8 cellular contexts compared by ENCODE assay signal in genomic region chr10:112389147-112389822, GRCh38. TPM values are rescaled to one million over a fixed set of nuclear protein-coding genes. Genes with fewer than 3 reads are reported as not detected.
DNase-seq lines count a peak whose midpoint lies in the region; ATAC-seq lines count a peak whose summit lies in the region.

No MANE protein-coding gene starts in this region.

- no peaks in the 10 kb centered on the region for H3K27me3 Mint-ChIP-seq in CD4-positive, alpha-beta memory T cell
- no peaks in the 10 kb centered on the region for H3K27me3 Mint-ChIP-seq in activated CD4-positive, alpha-beta memory T cell treated with anti-CD3 and anti-CD28 coated beads for 36 hours

- CTCF ChIA-PET in CD4-positive, alpha-beta memory T cell (lab: Charles Lee; ENCODE audit: partially characterized antibody), result interaction anchor here (1.5 kb wide), 1 partner anchor 13 kb away, joined by 5 read pairs; no protein-coding TSS in a partner anchor
- CTCF ChIA-PET in activated CD4-positive, alpha-beta memory T cell treated with anti-CD3 and anti-CD28 coated beads for 36 hours (lab: Charles Lee), result interaction anchor here (1.1 to 1.8 kb wide), 3 partner anchors 8 to 74 kb away, joined by 3 to 4 read pairs (median 3); no protein-coding TSS in a partner anchor

- H3K36me3 ChIP-seq in CD4-positive, alpha-beta memory T cell (ENCODE audit: insufficient read depth, low read length), result no peaks in the 10 kb centered on the region

- H3K9me3 Mint-ChIP-seq in CD4-positive, alpha-beta memory T cell, result no peaks in the 10 kb centered on the region
- H3K9me3 Mint-ChIP-seq in activated CD4-positive, alpha-beta memory T cell treated with anti-CD3 and anti-CD28 coated beads for 36 hours, result no peaks in the 10 kb centered on the region

- H3K4me3 ChIP-seq in CD4-positive, alpha-beta memory T cell (ENCODE audit: low read length in 2 of 2), result no peak overlapping the region

- peak; percentile 77 for ATAC-seq in GM21360 (IDR thresholded peaks at IDR 0.05; ENCODE audit: unreplicated experiment)
- peak; percentile 71 for ATAC-seq in HG03558 (IDR thresholded peaks at IDR 0.05; ENCODE audit: extremely low read depth, unreplicated experiment)

- H3K36me3 Mint-ChIP-seq in CD4-positive, alpha-beta memory T cell, result peaks cover 4 to 6% of the 10 kb centered on the region in 2 donors
- peaks cover 7% of the 10 kb centered on the region for H3K36me3 Mint-ChIP-seq in activated CD4-positive, alpha-beta memory T cell treated with anti-CD3 and anti-CD28 coated beads for 36 hours

- H3K27ac ChIP-seq in CD4-positive, alpha-beta memory T cell (ENCODE audit: low read depth, low read length), result peak overlapping the region; percentile 64

- H3K9me3 ChIP-seq in CD4-positive, alpha-beta memory T cell (ENCODE audit: control insufficient read depth in 1 of 2, low read length in 2 of 2), result no peaks in the 10 kb centered on the region

- POLR2A ChIA-PET in CD4-positive, alpha-beta memory T cell (lab: Charles Lee; ENCODE audit: partially characterized antibody), result interaction anchor here (0.8 to 4.4 kb wide), 7 partner anchors 10 to 58 kb away, joined by 3 to 60 read pairs (median 4); partner anchors contain the start of genes ACSL5, VTI1A and ZDHHC6
- POLR2A ChIA-PET in activated CD4-positive, alpha-beta memory T cell treated with anti-CD3 and anti-CD28 coated beads for 36 hours (lab: Charles Lee), result interaction anchor here (0.8 to 2.4 kb wide), 3 partner anchors 13 to 56 kb away, joined by 3 to 21 read pairs (median 4); no protein-coding TSS in a partner anchor

- peaks cover 52 to 77% (median 62%) of the 10 kb centered on the region in 4 donors for H3K4me1 Mint-ChIP-seq in CD4-positive, alpha-beta memory T cell
- peaks cover 58% of the 10 kb centered on the region for H3K4me1 Mint-ChIP-seq in activated CD4-positive, alpha-beta memory T cell treated with anti-CD3 and anti-CD28 coated beads for 36 hours (ENCODE audit: low read depth)

- intact Hi-C loops in CD4-positive, alpha-beta memory T cell (cut with micrococcal nuclease), result loop anchor here (1.0 kb wide), 1 partner anchor 13 kb away; no protein-coding TSS in a partner anchor
- intact Hi-C loops in activated CD4-positive, alpha-beta memory T cell treated with anti-CD3 and anti-CD28 coated beads for 36 hours (cut with micrococcal nuclease), result loop anchor here (1.0 to 10.0 kb wide), 6 partner anchors 9 to 1518 kb away; partner anchors contain the start of gene PDCD4

- peak overlapping the region in 7 of 8 donors; percentile 22 to 75 (median 52) for H3K4me3 Mint-ChIP-seq in CD4-positive, alpha-beta memory T cell
- H3K4me3 Mint-ChIP-seq in activated CD4-positive, alpha-beta memory T cell treated with anti-CD3 and anti-CD28 coated beads for 36 hours, result peak overlapping the region; percentile 1

- no peaks in the 10 kb centered on the region for H3K27me3 ChIP-seq in CD4-positive, alpha-beta memory T cell (ENCODE audit: insufficient read depth, low read length)

- H3K4me1 ChIP-seq in CD4-positive, alpha-beta memory T cell (ENCODE audit: insufficient read depth, low read length), result peaks cover 42% of the 10 kb centered on the region

- peak overlapping the region; percentile 82 to 92 (median 88) for H3K27ac Mint-ChIP-seq in CD4-positive, alpha-beta memory T cell
- H3K27ac Mint-ChIP-seq in activated CD4-positive, alpha-beta memory T cell treated with anti-CD3 and anti-CD28 coated beads for 36 hours, result peak overlapping the region; percentile 88

- DNase-seq in CD4-positive, alpha-beta memory T cell, result peak; percentile 48 to 85 (median 69)
- DNase-seq in activated CD4-positive, alpha-beta memory T cell treated with anti-CD3 and anti-CD28 coated beads for 36 hours, result peak; percentile 80
- DNase-seq in glomerular endothelial cell (ENCODE audit: extremely low read depth, low read depth, low spot score), result peak; percentile 93
- peak; percentile 73 for DNase-seq in stimulated activated CD4-positive, alpha-beta T cell treated with anti-CD3 and anti-CD28 coated beads, Interleukin-15, amount 100 ng/mL, for 24 hours
- DNase-seq in 8988T, result no peak
- no peak for DNase-seq in RPMI8226

RNA-seq across cellular contexts. Expression of gene ACSL5, which starts 15.4 kb away (rescaled TPM):
- 10 to 100 TPM; 51.8 to 53.8 TPM for total RNA-seq in CD4-positive, alpha-beta memory T cell
- 10 to 100 TPM; 62.2 to 83.8 TPM for polyA plus RNA-seq in CD4-positive, alpha-beta memory T cell
- total RNA-seq in activated CD4-positive, alpha-beta memory T cell treated with anti-CD3 and anti-CD28 coated beads for 36 hours, result 10 to 100 TPM; 30.1 to 32.9 TPM
- total RNA-seq in glomerular endothelial cell, result 22.5 and 24.7 TPM in 2 replicates

RNA-seq across cellular contexts. Expression of gene ZDHHC6, which starts 57.4 kb away (rescaled TPM):
- 10 to 100 TPM; 60.6 to 61.2 TPM for total RNA-seq in CD4-positive, alpha-beta memory T cell
- polyA plus RNA-seq in CD4-positive, alpha-beta memory T cell, result 10 to 100 TPM; 39.3 to 48.0 TPM
- total RNA-seq in activated CD4-positive, alpha-beta memory T cell treated with anti-CD3 and anti-CD28 coated beads for 36 hours, result 10 to 100 TPM; 40.1 to 40.7 TPM
- 23.1 and 26.7 TPM in 2 replicates for total RNA-seq in glomerular endothelial cell

RNA-seq across cellular contexts. Expression of gene VTI1A, which starts 57.7 kb away (rescaled TPM):
- total RNA-seq in CD4-positive, alpha-beta memory T cell, result 10 to 100 TPM; 47.0 to 48.5 TPM
- 10 to 100 TPM; 24.4 to 33.1 TPM for polyA plus RNA-seq in CD4-positive, alpha-beta memory T cell
- 10 to 100 TPM; 24.3 to 24.5 TPM for total RNA-seq in activated CD4-positive, alpha-beta memory T cell treated with anti-CD3 and anti-CD28 coated beads for 36 hours
- total RNA-seq in glomerular endothelial cell, result 22.1 and 28.3 TPM in 2 replicates

Comparison
In these comparisons a context has a peak if more than half of its experiments do, and no peak if none do; other contexts are left out.
1. DNase-seq: peak in CD4-positive, alpha-beta memory T cell (5 of 5), activated CD4-positive, alpha-beta memory T cell treated with anti-CD3 and anti-CD28 coated beads for 36 hours (single experiment), glomerular endothelial cell (single experiment) and stimulated activated CD4-positive, alpha-beta T cell treated with anti-CD3 and anti-CD28 coated beads, Interleukin-15, amount 100 ng/mL, for 24 hours (single experiment); none in 8988T (single experiment) and RPMI8226 (single experiment).